In genomic region chr16:25210758-25211157, GRCh38 we compare ENCODE assay signal across 10 cellular contexts. TPM values are rescaled to one million over a fixed set of nuclear protein-coding genes. Genes with fewer than 3 reads are reported as not detected.
DNase-seq lines count a peak whose midpoint lies in the region; ATAC-seq and TF ChIP-seq lines count a peak whose summit lies in the region.
"Had no signal": no experiment of that assay in that cellular context is flagged by ENCODE, and none has a peak within 500 bp of the region (broad histone marks: within the 10 kb centered on the region; RNA-seq: fewer than 3 reads in every experiment).

No MANE protein-coding gene starts in this region.

- H3K9ac ChIP-seq in PC-3 (ENCODE audit: low read length), result no peak overlapping the region

- no peak overlapping the region for H3K27ac ChIP-seq in PC-3 (ENCODE audit: low read length)

- no peaks in the 10 kb centered on the region for H3K9me3 ChIP-seq in PC-3 (ENCODE audit: low read length)

- no peaks in the 10 kb centered on the region for H3K27me3 ChIP-seq in PC-3 (ENCODE audit: low read length)

- no peaks in the 10 kb centered on the region for H3K79me2 ChIP-seq in PC-3 (ENCODE audit: low read length)

- peak; percentile 83 for ATAC-seq in activated CD8-positive, alpha-beta T cell treated with anti-CD3 and anti-CD28 coated beads for 36 hours
- ATAC-seq in activated CD8-positive, alpha-beta T cell treated with anti-CD3 and anti-CD28 coated beads, Interleukin-2, amount 10 ng/mL, durations not matched to agents 7 days and 5 days, result no peak
- ATAC-seq in PC-3, result peak; percentile 51; the same call in 1 of the 2 replicates
- ATAC-seq in stimulated activated effector memory CD8-positive, alpha-beta T cell treated with anti-CD3 and anti-CD28 coated beads, Interleukin-12 subunit alpha, Interleukin-12 subunit beta, amount 100 ng/mL, for 72 hours, result peak; percentile 73
- ATAC-seq in natural killer cell treated with Interleukin-12 subunit alpha and Interleukin-12 subunit beta and Interleukin-15 and Interleukin-18, amount 100 ng/mL, for 72 hours, result no peak
- no peak for ATAC-seq in activated CD4-positive, CD25-positive, alpha-beta regulatory T cell treated with anti-CD3 and anti-CD28 coated beads, Interleukin-2, amount 50 U/mL, for 24 hours
- ATAC-seq: natural killer cell had no signal

- H3K4me3 ChIP-seq in PC-3 (ENCODE audit: low read length) (no peak overlapping the region), epithelial cell of esophagus (ENCODE audit: low read length) (no peak overlapping the region)

- H3K4me1 ChIP-seq in PC-3 (ENCODE audit: insufficient read depth, low read length), result no peaks in the 10 kb centered on the region

- H3K27ac Mint-ChIP-seq in activated CD8-positive, alpha-beta T cell treated with anti-CD3 and anti-CD28 coated beads for 36 hours, result no peak overlapping the region
- no peak overlapping the region for H3K27ac Mint-ChIP-seq in activated CD8-positive, alpha-beta T cell treated with anti-CD3 and anti-CD28 coated beads, Interleukin-2, amount 10 ng/mL, durations not matched to agents 7 days and 5 days
- H3K27ac Mint-ChIP-seq in stimulated activated effector memory CD8-positive, alpha-beta T cell treated with anti-CD3 and anti-CD28 coated beads, Interleukin-12 subunit alpha, Interleukin-12 subunit beta, amount 100 ng/mL, for 72 hours, result no peak overlapping the region
- no peak overlapping the region for H3K27ac Mint-ChIP-seq in natural killer cell treated with Interleukin-12 subunit alpha and Interleukin-12 subunit beta and Interleukin-15 and Interleukin-18, amount 100 ng/mL, for 72 hours
- H3K27ac Mint-ChIP-seq: activated CD4-positive, alpha-beta T cell treated with anti-CD3 and anti-CD28 coated beads, Interleukin-2, amount 10 ng/mL, durations not matched to agents 7 days and 5 days; natural killer cell had no signal

- no peak overlapping the region for H3K4me3 Mint-ChIP-seq in activated CD8-positive, alpha-beta T cell treated with anti-CD3 and anti-CD28 coated beads for 36 hours
- H3K4me3 Mint-ChIP-seq in activated CD8-positive, alpha-beta T cell treated with anti-CD3 and anti-CD28 coated beads, Interleukin-2, amount 10 ng/mL, durations not matched to agents 7 days and 5 days, result no peak overlapping the region
- H3K4me3 Mint-ChIP-seq in stimulated activated effector memory CD8-positive, alpha-beta T cell treated with anti-CD3 and anti-CD28 coated beads, Interleukin-12 subunit alpha, Interleukin-12 subunit beta, amount 100 ng/mL, for 72 hours, result no peak overlapping the region
- no peak overlapping the region for H3K4me3 Mint-ChIP-seq in natural killer cell treated with Interleukin-12 subunit alpha and Interleukin-12 subunit beta and Interleukin-15 and Interleukin-18, amount 100 ng/mL, for 72 hours
- H3K4me3 Mint-ChIP-seq: activated CD4-positive, alpha-beta T cell treated with anti-CD3 and anti-CD28 coated beads, Interleukin-2, amount 10 ng/mL, durations not matched to agents 7 days and 5 days; natural killer cell had no signal

- H3K36me3 ChIP-seq in PC-3 (ENCODE audit: low read depth, low read length), result no peaks in the 10 kb centered on the region

- no peaks in the 10 kb centered on the region for H4K20me1 ChIP-seq in PC-3 (ENCODE audit: low read length)

- BruUV-seq in PC-3 (replicated peaks; lab: Mats Ljungman, UMichigan), result no TSS peak

- intact Hi-C loops in activated CD8-positive, alpha-beta T cell treated with anti-CD3 and anti-CD28 coated beads for 36 hours (cut with micrococcal nuclease), result no loop called here
- intact Hi-C loops in PC-3 (cut with micrococcal nuclease), result no loop called here

- H3K4me2 ChIP-seq in PC-3 (ENCODE audit: low read length), result no peak overlapping the region

- H2AFZ ChIP-seq in PC-3 (ENCODE audit: low read length), result no peak overlapping the region

- DNase-seq in activated CD8-positive, alpha-beta T cell treated with anti-CD3 and anti-CD28 coated beads for 36 hours, result peak; percentile 59
- no peak for DNase-seq in activated CD8-positive, alpha-beta T cell treated with anti-CD3 and anti-CD28 coated beads, Interleukin-2, amount 10 ng/mL, durations not matched to agents 7 days and 5 days
- DNase-seq in PC-3 (peak; percentile 50), epithelial cell of esophagus (ENCODE audit: low read depth) (peak; percentile 8), NCI-H2107 treated with DMSO at 0.1 percent for 48 hours (lab: John Stamatoyannopoulos, UW; ENCODE audit: unreplicated experiment) (no peak)
- DNase-seq in stimulated activated effector memory CD8-positive, alpha-beta T cell treated with anti-CD3 and anti-CD28 coated beads, Interleukin-12 subunit alpha, Interleukin-12 subunit beta, amount 100 ng/mL, for 72 hours (ENCODE audit: low spot score in 2 of 2), result no peak
- no peak for DNase-seq in natural killer cell treated with Interleukin-12 subunit alpha and Interleukin-12 subunit beta and Interleukin-15 and Interleukin-18, amount 100 ng/mL, for 72 hours (ENCODE audit: low spot score)
- DNase-seq: activated CD4-positive, alpha-beta T cell treated with anti-CD3 and anti-CD28 coated beads, Interleukin-2, amount 10 ng/mL, durations not matched to agents 7 days and 5 days; natural killer cell had no signal

- no peaks in the 10 kb centered on the region for H3K27me3 Mint-ChIP-seq in activated CD8-positive, alpha-beta T cell treated with anti-CD3 and anti-CD28 coated beads for 36 hours
- H3K27me3 Mint-ChIP-seq in activated CD8-positive, alpha-beta T cell treated with anti-CD3 and anti-CD28 coated beads, Interleukin-2, amount 10 ng/mL, durations not matched to agents 7 days and 5 days (ENCODE audit: low read depth), result peaks cover 2% of the 10 kb centered on the region
- peaks cover 0 to 2% of the 10 kb centered on the region in 2 donors for H3K27me3 Mint-ChIP-seq in natural killer cell treated with Interleukin-12 subunit alpha and Interleukin-12 subunit beta and Interleukin-15 and Interleukin-18, amount 100 ng/mL, for 72 hours
- H3K27me3 Mint-ChIP-seq: activated CD4-positive, alpha-beta T cell treated with anti-CD3 and anti-CD28 coated beads, Interleukin-2, amount 10 ng/mL, durations not matched to agents 7 days and 5 days had no signal

- CTCF ChIA-PET in activated CD8-positive, alpha-beta T cell treated with anti-CD3 and anti-CD28 coated beads for 36 hours (lab: Charles Lee), result interaction anchor here (0.6 to 2.0 kb wide), 3 partner anchors 12 to 84 kb away, joined by 3 to 6 read pairs (median 4); no protein-coding TSS in a partner anchor
- CTCF ChIA-PET in activated CD8-positive, alpha-beta T cell treated with anti-CD3 and anti-CD28 coated beads, Interleukin-2, amount 10 ng/mL, durations not matched to agents 7 days and 5 days (lab: Charles Lee), result interaction anchor here (1.4 kb wide), 1 partner anchor 15 kb away, joined by 8 read pairs; no protein-coding TSS in a partner anchor
- CTCF ChIA-PET in PC-3 (lab: Charles Lee), result interaction anchor here (0.6 to 1.1 kb wide), 2 partner anchors 14 to 21 kb away, joined by 3 to 5 read pairs; no protein-coding TSS in a partner anchor

- peaks cover 3% of the 10 kb centered on the region for H3K4me1 Mint-ChIP-seq in activated CD8-positive, alpha-beta T cell treated with anti-CD3 and anti-CD28 coated beads for 36 hours (ENCODE audit: low read depth)
- peaks cover 2% of the 10 kb centered on the region for H3K4me1 Mint-ChIP-seq in activated CD8-positive, alpha-beta T cell treated with anti-CD3 and anti-CD28 coated beads, Interleukin-2, amount 10 ng/mL, durations not matched to agents 7 days and 5 days (ENCODE audit: low read depth)
- H3K4me1 Mint-ChIP-seq in stimulated activated effector memory CD8-positive, alpha-beta T cell treated with anti-CD3 and anti-CD28 coated beads, Interleukin-12 subunit alpha, Interleukin-12 subunit beta, amount 100 ng/mL, for 72 hours, result no peaks in the 10 kb centered on the region
- no peaks in the 10 kb centered on the region for H3K4me1 Mint-ChIP-seq in natural killer cell treated with Interleukin-12 subunit alpha and Interleukin-12 subunit beta and Interleukin-15 and Interleukin-18, amount 100 ng/mL, for 72 hours (ENCODE audit: low read depth in 2 of 2)
- H3K4me1 Mint-ChIP-seq: natural killer cell had no signal

- no peak for TF ChIP-seq CTCF in activated CD8-positive, alpha-beta T cell treated with anti-CD3 and anti-CD28 coated beads for 36 hours (IDR thresholded peaks at IDR 0.05)
- TF ChIP-seq CTCF in PC-3 (conservative IDR thresholded peaks at IDR 0.05; ENCODE audit: low read depth, low read length) (no peak), epithelial cell of esophagus (IDR thresholded peaks at IDR 0.05; ENCODE audit: insufficient read depth, low read depth, low read length, missing control alignments) (no peak)

- POLR2A ChIA-PET in activated CD8-positive, alpha-beta T cell treated with anti-CD3 and anti-CD28 coated beads for 36 hours (lab: Charles Lee), result no interaction called here
- POLR2A ChIA-PET in activated CD8-positive, alpha-beta T cell treated with anti-CD3 and anti-CD28 coated beads, Interleukin-2, amount 10 ng/mL, durations not matched to agents 7 days and 5 days (lab: Charles Lee), result no interaction called here
- POLR2A ChIA-PET in PC-3 (lab: Charles Lee; ENCODE audit: unreplicated experiment), result no interaction called here

- no peaks in the 10 kb centered on the region for H3F3A ChIP-seq in PC-3 (ENCODE audit: low read length, unreplicated experiment)

- H3K9me2 ChIP-seq in PC-3 (replicated peaks; ENCODE audit: low read length), result no peaks in the 10 kb centered on the region

- no peaks in the 10 kb centered on the region for H3K9me3 Mint-ChIP-seq in activated CD8-positive, alpha-beta T cell treated with anti-CD3 and anti-CD28 coated beads for 36 hours
- no peaks in the 10 kb centered on the region for H3K9me3 Mint-ChIP-seq in activated CD8-positive, alpha-beta T cell treated with anti-CD3 and anti-CD28 coated beads, Interleukin-2, amount 10 ng/mL, durations not matched to agents 7 days and 5 days (ENCODE audit: insufficient read depth)
- H3K9me3 Mint-ChIP-seq in stimulated activated effector memory CD8-positive, alpha-beta T cell treated with anti-CD3 and anti-CD28 coated beads, Interleukin-12 subunit alpha, Interleukin-12 subunit beta, amount 100 ng/mL, for 72 hours, result no peaks in the 10 kb centered on the region
- no peaks in the 10 kb centered on the region for H3K9me3 Mint-ChIP-seq in natural killer cell treated with Interleukin-12 subunit alpha and Interleukin-12 subunit beta and Interleukin-15 and Interleukin-18, amount 100 ng/mL, for 72 hours
- H3K9me3 Mint-ChIP-seq: activated CD4-positive, alpha-beta T cell treated with anti-CD3 and anti-CD28 coated beads, Interleukin-2, amount 10 ng/mL, durations not matched to agents 7 days and 5 days; natural killer cell had no signal

- no peaks in the 10 kb centered on the region for H3K36me3 Mint-ChIP-seq in activated CD8-positive, alpha-beta T cell treated with anti-CD3 and anti-CD28 coated beads for 36 hours (ENCODE audit: low read depth)
- no peaks in the 10 kb centered on the region for H3K36me3 Mint-ChIP-seq in activated CD8-positive, alpha-beta T cell treated with anti-CD3 and anti-CD28 coated beads, Interleukin-2, amount 10 ng/mL, durations not matched to agents 7 days and 5 days (ENCODE audit: low read depth)
- no peaks in the 10 kb centered on the region for H3K36me3 Mint-ChIP-seq in stimulated activated effector memory CD8-positive, alpha-beta T cell treated with anti-CD3 and anti-CD28 coated beads, Interleukin-12 subunit alpha, Interleukin-12 subunit beta, amount 100 ng/mL, for 72 hours
- H3K36me3 Mint-ChIP-seq in natural killer cell treated with Interleukin-12 subunit alpha and Interleukin-12 subunit beta and Interleukin-15 and Interleukin-18, amount 100 ng/mL, for 72 hours, result no peaks in the 10 kb centered on the region
- H3K36me3 Mint-ChIP-seq: natural killer cell had no signal

RNA-seq across cellular contexts. Expression of gene AQP8, which starts 6.0 kb away (rescaled TPM):
- total RNA-seq in activated CD8-positive, alpha-beta T cell treated with anti-CD3 and anti-CD28 coated beads for 36 hours, result not detected
- under 1 TPM in 1 of 2 experiments, not detected in 1; 0.18 TPM for total RNA-seq in activated CD8-positive, alpha-beta T cell treated with anti-CD3 and anti-CD28 coated beads, Interleukin-2, amount 10 ng/mL, durations not matched to agents 7 days and 5 days
- not detected in 2 replicates for total RNA-seq in PC-3 (2014; rRNA removed)
- total RNA-seq in natural killer cell treated with Interleukin-12 subunit alpha and Interleukin-12 subunit beta and Interleukin-15 and Interleukin-18, amount 100 ng/mL, for 72 hours, result under 1 TPM in 1 of 2 donors, not detected in 1; 0.31 TPM
- total RNA-seq: activated CD4-positive, alpha-beta T cell treated with anti-CD3 and anti-CD28 coated beads, Interleukin-2, amount 10 ng/mL, durations not matched to agents 7 days and 5 days had no signal

RNA-seq across cellular contexts. Expression of gene ZKSCAN2, which starts 46.9 kb away (rescaled TPM):
- 1 to 10 TPM; 3.7 to 4.0 TPM for total RNA-seq in activated CD8-positive, alpha-beta T cell treated with anti-CD3 and anti-CD28 coated beads for 36 hours
- 1 to 10 TPM; 3.7 to 4.6 TPM for total RNA-seq in activated CD8-positive, alpha-beta T cell treated with anti-CD3 and anti-CD28 coated beads, Interleukin-2, amount 10 ng/mL, durations not matched to agents 7 days and 5 days
- 2.6 and 5.4 TPM in 2 replicates for total RNA-seq in PC-3 (2014; rRNA removed)
- total RNA-seq in natural killer cell treated with Interleukin-12 subunit alpha and Interleukin-12 subunit beta and Interleukin-15 and Interleukin-18, amount 100 ng/mL, for 72 hours, result 1 to 10 TPM; 4.5 to 4.7 TPM

Comparison
In these comparisons a context has a peak if more than half of its experiments do, and no peak if none do; other contexts are left out.
1. ATAC-seq: peak in activated CD8-positive, alpha-beta T cell treated with anti-CD3 and anti-CD28 coated beads for 36 hours (single experiment), PC-3 (single experiment) and stimulated activated effector memory CD8-positive, alpha-beta T cell treated with anti-CD3 and anti-CD28 coated beads, Interleukin-12 subunit alpha, Interleukin-12 subunit beta, amount 100 ng/mL, for 72 hours (single experiment); none in activated CD8-positive, alpha-beta T cell treated with anti-CD3 and anti-CD28 coated beads, Interleukin-2, amount 10 ng/mL, durations not matched to agents 7 days and 5 days (single experiment), natural killer cell treated with Interleukin-12 subunit alpha and Interleukin-12 subunit beta and Interleukin-15 and Interleukin-18, amount 100 ng/mL, for 72 hours (0 of 2) and activated CD4-positive, CD25-positive, alpha-beta regulatory T cell treated with anti-CD3 and anti-CD28 coated beads, Interleukin-2, amount 50 U/mL, for 24 hours (0 of 2).
2. DNase-seq: peak in activated CD8-positive, alpha-beta T cell treated with anti-CD3 and anti-CD28 coated beads for 36 hours (single experiment), PC-3 (single experiment) and epithelial cell of esophagus (single experiment); none in activated CD8-positive, alpha-beta T cell treated with anti-CD3 and anti-CD28 coated beads, Interleukin-2, amount 10 ng/mL, durations not matched to agents 7 days and 5 days (single experiment), stimulated activated effector memory CD8-positive, alpha-beta T cell treated with anti-CD3 and anti-CD28 coated beads, Interleukin-12 subunit alpha, Interleukin-12 subunit beta, amount 100 ng/mL, for 72 hours (0 of 2), natural killer cell treated with Interleukin-12 subunit alpha and Interleukin-12 subunit beta and Interleukin-15 and Interleukin-18, amount 100 ng/mL, for 72 hours (single experiment) and NCI-H2107 treated with DMSO at 0.1 percent for 48 hours (single experiment).